10 cellular contexts compared by ENCODE assay signal in genomic region chr1:89907669-89908293, GRCh38.
DNase-seq lines count a peak whose midpoint lies in the region; ATAC-seq and TF ChIP-seq lines count a peak whose summit lies in the region.
"Had no signal": no experiment of that assay in that cellular context is flagged by ENCODE, and none has a peak within 500 bp of the region (broad histone marks: within the 10 kb centered on the region; RNA-seq: fewer than 3 reads in every experiment).

No MANE protein-coding gene starts in this region.

- H3K27me3 ChIP-seq in mammary epithelial cell (ENCODE audit: insufficient read depth, low read length) (no peaks in the 10 kb centered on the region), neutrophil (no peaks in the 10 kb centered on the region)
- H3K27me3 ChIP-seq: cardiac muscle cell had no signal

- ATAC-seq in sciatic nerve (no peak), HG02798 (IDR thresholded peaks at IDR 0.05; ENCODE audit: poor library complexity, unreplicated experiment) (no peak)

- in situ Hi-C loops in mammary epithelial cell (cut with MboI; ENCODE audit: low sequenced_read_pairs in 2 of 2), result no loop called here

- H3K27ac ChIP-seq in mammary epithelial cell (ENCODE audit: insufficient read depth, low read depth, low read length), result no peak overlapping the region
- H3K27ac ChIP-seq in neutrophil, result peak overlapping the region; percentile 55

- dilution Hi-C loops in mammary epithelial cell (cut with HindIII; ENCODE audit: low sequenced_read_pairs), result no loop called here

- H3K9ac ChIP-seq in mammary epithelial cell (ENCODE audit: insufficient read depth, low read length), result no peak overlapping the region

- CTCF ChIA-PET in mammary epithelial cell (lab: Charles Lee; ENCODE audit: low non-redundant PET), result no interaction called here

- H3K79me2 ChIP-seq in mammary epithelial cell (ENCODE audit: insufficient read depth, low read length), result peaks cover 16% of the 10 kb centered on the region

- no peak for TF ChIP-seq CTCF in mammary epithelial cell (conservative IDR thresholded peaks at IDR 0.05 in 1 of 2, IDR thresholded peaks at IDR 0.05 in 1 of 2; ENCODE audit: extremely low read depth in 1 of 2, insufficient read depth in 1 of 2, low read depth in 1 of 2, low read length in 2 of 2)
- TF ChIP-seq CTCF in neutrophil (IDR thresholded peaks at IDR 0.05), result no peak

- H3K9me3 ChIP-seq in mammary epithelial cell (replicated peaks; ENCODE audit: insufficient read depth, low read length), result no peaks in the 10 kb centered on the region
- H3K9me3 ChIP-seq in neutrophil, result no peaks in the 10 kb centered on the region

- H3K4me3 ChIP-seq in mammary epithelial cell (replicated peaks in 1 of 3; ENCODE audit: insufficient read depth in 1 of 3, low read depth in 2 of 3, low read length in 3 of 3), result no peak overlapping the region
- no peak overlapping the region for H3K4me3 ChIP-seq in neutrophil (ENCODE audit: low read depth in 1 of 2, low read length in 1 of 2)
- H3K4me3 ChIP-seq: cardiac muscle cell had no signal

- no peaks in the 10 kb centered on the region for H4K20me1 ChIP-seq in mammary epithelial cell (ENCODE audit: insufficient read depth, low read length)

- 63% methylated on average over 2 of the region's 2 CpGs for WGBS in mammary epithelial cell (ENCODE audit: low coverage, missing lambda C conversion rate)

- H2AFZ ChIP-seq in mammary epithelial cell (ENCODE audit: low read depth, low read length), result no peak overlapping the region

- no peak overlapping the region for H3K4me2 ChIP-seq in mammary epithelial cell (ENCODE audit: insufficient read depth, low read depth, low read length)

- H3K4me1 ChIP-seq in mammary epithelial cell (ENCODE audit: insufficient read depth, low read length) (peaks cover 31% of the 10 kb centered on the region), neutrophil (ENCODE audit: control insufficient read depth in 1 of 2, insufficient read depth in 1 of 2, low read depth in 1 of 2, low read length in 1 of 2) (peaks cover 46 to 52% of the 10 kb centered on the region in 2 experiments)

- DNase-seq in EH (ENCODE audit: low read depth) (peak; percentile 83), LHCN-M2 (ENCODE audit: low read depth) (peak; percentile 81), mammary epithelial cell (peak; percentile 71), sciatic nerve (ENCODE audit: low spot score) (no peak), Kasumi-1 (lab: John Stamatoyannopoulos, UW) (no peak), NCI-H128 (lab: John Stamatoyannopoulos, UW; ENCODE audit: unreplicated experiment) (no peak)
- DNase-seq: NCI-H1092 treated with DMSO at 0.1 percent for 48 hours had no signal

- BruUV-seq in mammary epithelial cell (replicated peaks; lab: Mats Ljungman, UMichigan), result no TSS peak

- no peaks in the 10 kb centered on the region for H3K36me3 ChIP-seq in mammary epithelial cell (ENCODE audit: insufficient read depth, low read length)
- H3K36me3 ChIP-seq in neutrophil, result no peaks in the 10 kb centered on the region
- H3K36me3 ChIP-seq: cardiac muscle cell had no signal

- intact Hi-C loops in mammary epithelial cell (cut with micrococcal nuclease), result loop anchor here (2.0 kb wide), 1 partner anchor 65 kb away; no protein-coding TSS in a partner anchor
- intact Hi-C loops in sciatic nerve (cut with DNase I), result no loop called here

Comparison
In these comparisons a context has a peak if more than half of its experiments do, and no peak if none do; other contexts are left out.
1. DNase-seq: peak in EH (single experiment), LHCN-M2 (single experiment) and mammary epithelial cell (single experiment); none in sciatic nerve (single experiment), Kasumi-1 (0 of 2) and NCI-H128 (single experiment).